ENCODE assay signal across 8 cellular contexts in the genomic region with DNA sequence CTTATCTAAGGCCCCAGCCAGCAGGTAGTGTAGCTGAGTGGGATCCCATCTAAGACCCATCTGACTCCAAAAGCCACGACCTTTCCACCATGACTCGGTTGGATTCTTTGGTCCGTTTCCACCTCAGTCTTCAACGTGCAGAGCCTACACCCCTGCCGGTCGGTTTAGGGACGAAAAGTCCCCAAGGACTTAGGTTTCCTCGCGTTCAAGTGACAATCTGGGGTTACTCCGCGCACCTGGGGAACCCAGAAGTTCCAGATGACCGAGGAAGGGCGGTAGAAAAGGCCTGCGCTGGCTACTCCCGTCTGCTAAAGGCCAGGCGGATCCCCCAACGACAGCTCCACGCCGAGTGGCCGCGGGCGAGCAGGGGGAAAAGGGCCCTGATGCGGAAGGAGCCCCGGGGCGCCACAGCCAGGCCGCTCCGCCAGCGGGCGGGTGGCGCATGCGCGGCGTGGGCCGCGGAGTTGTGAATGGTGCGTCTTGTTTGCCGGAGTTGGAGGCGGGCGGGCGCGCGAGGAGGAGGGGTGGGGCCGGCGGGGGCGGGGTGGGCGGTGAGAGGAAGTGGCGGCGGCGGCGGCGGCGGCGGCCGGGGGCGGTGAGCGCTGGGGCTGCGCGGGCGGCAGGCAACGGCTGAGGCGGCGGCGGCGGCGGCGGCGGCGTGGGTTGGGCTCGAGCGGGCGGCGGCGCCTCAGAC. TPM values are rescaled to one million over a fixed set of nuclear protein-coding genes. Genes with fewer than 3 reads are reported as not detected.
A peak's percentile ranks its signal among the peaks of the same experiment; 100 is the strongest.
DNase-seq lines count a peak whose midpoint lies in the region; ATAC-seq and TF ChIP-seq lines count a peak whose summit lies in the region.

CBFB (plus strand) TSS at position 595 of the 694 bp plus-strand sequence. CDS start 259 bp downstream, outside the sequence.

- peaks cover 52% of the 10 kb centered on the region for H3K79me2 ChIP-seq in DOHH2 (ENCODE audit: control insufficient read depth, low read length)

- DNase-seq in Kasumi-1 (lab: John Stamatoyannopoulos, UW) (peak; percentile 79 to 84), RWPE2 (ENCODE audit: low spot score) (peak; percentile 92), fibroblast of peridontal ligament (ENCODE audit: extremely low read depth) (peak; percentile 85)
- DNase-seq in activated T-helper 2 cell treated with anti-CD3 and anti-CD28 coated beads, Interferon-gamma antibody, Interleukin-2, Interleukin-4, amounts not matched to agents 10 μg/mL and 5 μg/mL and 100 μg/mL, durations not matched to agents 14 hours and 24 hours and 36 hours (ENCODE audit: low spot score), result peak; percentile 95
- peak; percentile 97 for DNase-seq in natural killer cell treated with Interleukin-12 subunit alpha and Interleukin-12 subunit beta and Interleukin-15 and Interleukin-18, amount 100 ng/mL, for 72 hours (ENCODE audit: low spot score)
- peak; percentile 91 for DNase-seq in stimulated activated naive CD4-positive, alpha-beta T cell treated with Interleukin-2 at 50 U/mL for 16 hours (lab: John Stamatoyannopoulos, UW)

- H3K36me3 Mint-ChIP-seq in activated T-helper 2 cell treated with anti-CD3 and anti-CD28 coated beads, Interferon-gamma antibody, Interleukin-2, Interleukin-4, amounts not matched to agents 10 μg/mL and 5 μg/mL and 100 μg/mL, durations not matched to agents 14 hours and 24 hours and 36 hours (ENCODE audit: low read depth), result peaks cover 39% of the 10 kb centered on the region
- H3K36me3 Mint-ChIP-seq in natural killer cell treated with Interleukin-12 subunit alpha and Interleukin-12 subunit beta and Interleukin-15 and Interleukin-18, amount 100 ng/mL, for 72 hours, result peaks cover 6% of the 10 kb centered on the region

- no peaks in the 10 kb centered on the region for H3K9me3 Mint-ChIP-seq in activated T-helper 2 cell treated with anti-CD3 and anti-CD28 coated beads, Interferon-gamma antibody, Interleukin-2, Interleukin-4, amounts not matched to agents 10 μg/mL and 5 μg/mL and 100 μg/mL, durations not matched to agents 14 hours and 24 hours and 36 hours
- no peaks in the 10 kb centered on the region for H3K9me3 Mint-ChIP-seq in natural killer cell treated with Interleukin-12 subunit alpha and Interleukin-12 subunit beta and Interleukin-15 and Interleukin-18, amount 100 ng/mL, for 72 hours

- H3K4me2 ChIP-seq in DOHH2 (ENCODE audit: low read length), result peak within 1 kb of the TSS; percentile 99

- no peaks in the 10 kb centered on the region for H4K20me1 ChIP-seq in DOHH2 (ENCODE audit: control insufficient read depth, insufficient read depth, low read depth, low read length)

- H3K4me1 ChIP-seq in DOHH2 (ENCODE audit: control insufficient read depth, low read length) (peaks cover 37% of the 10 kb centered on the region), RWPE2 (ENCODE audit: insufficient read depth, poor library complexity, severe bottlenecking) (no peaks in the 10 kb centered on the region)

- H3K27ac Mint-ChIP-seq in activated T-helper 2 cell treated with anti-CD3 and anti-CD28 coated beads, Interferon-gamma antibody, Interleukin-2, Interleukin-4, amounts not matched to agents 10 μg/mL and 5 μg/mL and 100 μg/mL, durations not matched to agents 14 hours and 24 hours and 36 hours, result peak within 1 kb of the TSS; percentile 92
- H3K27ac Mint-ChIP-seq in natural killer cell treated with Interleukin-12 subunit alpha and Interleukin-12 subunit beta and Interleukin-15 and Interleukin-18, amount 100 ng/mL, for 72 hours, result peak within 1 kb of the TSS; percentile 86 to 93

- H3K9me3 ChIP-seq in DOHH2 (ENCODE audit: control insufficient read depth, insufficient read depth, low read length), result no peaks in the 10 kb centered on the region
- H3K9me3 ChIP-seq in RWPE2 (ENCODE audit: severe bottlenecking), result no peaks in the 10 kb centered on the region

- ATAC-seq in GM21786 (IDR thresholded peaks at IDR 0.05; ENCODE audit: unreplicated experiment) (peak; percentile 77), RWPE2 (ENCODE audit: low read depth) (peak; percentile 86)
- ATAC-seq in natural killer cell treated with Interleukin-12 subunit alpha and Interleukin-12 subunit beta and Interleukin-15 and Interleukin-18, amount 100 ng/mL, for 72 hours, result peak; percentile 94 to 96

- no peaks in the 10 kb centered on the region for H3K27me3 Mint-ChIP-seq in activated T-helper 2 cell treated with anti-CD3 and anti-CD28 coated beads, Interferon-gamma antibody, Interleukin-2, Interleukin-4, amounts not matched to agents 10 μg/mL and 5 μg/mL and 100 μg/mL, durations not matched to agents 14 hours and 24 hours and 36 hours (ENCODE audit: low read depth)
- no peaks in the 10 kb centered on the region for H3K27me3 Mint-ChIP-seq in natural killer cell treated with Interleukin-12 subunit alpha and Interleukin-12 subunit beta and Interleukin-15 and Interleukin-18, amount 100 ng/mL, for 72 hours

- H3K36me3 ChIP-seq in DOHH2 (ENCODE audit: control insufficient read depth, low read length), result peaks cover 40% of the 10 kb centered on the region
- H3K36me3 ChIP-seq in RWPE2 (ENCODE audit: low read depth), result peaks cover 20% of the 10 kb centered on the region

- peak within 1 kb of the TSS; percentile 96 for H3K4me3 ChIP-seq in DOHH2 (ENCODE audit: low read length)
- peak within 1 kb of the TSS; percentile 76 for H3K4me3 ChIP-seq in RWPE2 (ENCODE audit: severe bottlenecking)

- intact Hi-C loops in activated T-helper 2 cell treated with anti-CD3 and anti-CD28 coated beads, Interferon-gamma antibody, Interleukin-2, Interleukin-4, amounts not matched to agents 10 μg/mL and 5 μg/mL and 100 μg/mL, durations not matched to agents 14 hours and 24 hours and 36 hours (cut with micrococcal nuclease), result loop anchor here (1.0 kb wide), 2 partner anchors 27 to 44 kb away; no protein-coding TSS in a partner anchor

- peaks cover 46% of the 10 kb centered on the region for H3K4me1 Mint-ChIP-seq in activated T-helper 2 cell treated with anti-CD3 and anti-CD28 coated beads, Interferon-gamma antibody, Interleukin-2, Interleukin-4, amounts not matched to agents 10 μg/mL and 5 μg/mL and 100 μg/mL, durations not matched to agents 14 hours and 24 hours and 36 hours (ENCODE audit: low read depth)
- peaks cover 14 to 22% of the 10 kb centered on the region in 2 donors for H3K4me1 Mint-ChIP-seq in natural killer cell treated with Interleukin-12 subunit alpha and Interleukin-12 subunit beta and Interleukin-15 and Interleukin-18, amount 100 ng/mL, for 72 hours (ENCODE audit: low read depth in 2 of 2)

- peak within 1 kb of the TSS; percentile 92 for H3K4me3 Mint-ChIP-seq in activated T-helper 2 cell treated with anti-CD3 and anti-CD28 coated beads, Interferon-gamma antibody, Interleukin-2, Interleukin-4, amounts not matched to agents 10 μg/mL and 5 μg/mL and 100 μg/mL, durations not matched to agents 14 hours and 24 hours and 36 hours (ENCODE audit: low read depth)
- H3K4me3 Mint-ChIP-seq in natural killer cell treated with Interleukin-12 subunit alpha and Interleukin-12 subunit beta and Interleukin-15 and Interleukin-18, amount 100 ng/mL, for 72 hours, result peak within 1 kb of the TSS; percentile 88

- H3K27ac ChIP-seq in DOHH2 (ENCODE audit: low read depth, low read length) (peak within 1 kb of the TSS; percentile 71), RWPE2 (ENCODE audit: poor library complexity, severe bottlenecking) (peak within 1 kb of the TSS; percentile 83)

- no peaks in the 10 kb centered on the region for H3K9me2 ChIP-seq in DOHH2 (replicated peaks; ENCODE audit: control insufficient read depth, low read length)

- H3K27me3 ChIP-seq in DOHH2 (ENCODE audit: control insufficient read depth, low read length) (no peaks in the 10 kb centered on the region), RWPE2 (ENCODE audit: insufficient read depth, poor library complexity, severe bottlenecking) (no peaks in the 10 kb centered on the region)

- H3F3A ChIP-seq in DOHH2 (ENCODE audit: control insufficient read depth, insufficient read depth), result peaks cover 3% of the 10 kb centered on the region; the same call in 1 of the 2 replicates

- TF ChIP-seq CTCF in DOHH2 (IDR thresholded peaks at IDR 0.05; ENCODE audit: low read depth, low read length, poor library complexity, severe bottlenecking) (peak; percentile 39), RWPE2 (IDR thresholded peaks at IDR 0.05; ENCODE audit: poor library complexity, severe bottlenecking) (no peak)

RNA-seq across cellular contexts. Expression of gene CBFB, which starts in this region (rescaled TPM):
- total RNA-seq in activated T-helper 2 cell treated with anti-CD3 and anti-CD28 coated beads, Interferon-gamma antibody, Interleukin-2, Interleukin-4, amounts not matched to agents 10 μg/mL and 5 μg/mL and 100 μg/mL, durations not matched to agents 14 hours and 24 hours and 36 hours, result 156 and 159 TPM in 2 replicates
- total RNA-seq in natural killer cell treated with Interleukin-12 subunit alpha and Interleukin-12 subunit beta and Interleukin-15 and Interleukin-18, amount 100 ng/mL, for 72 hours, result 100 to 1,000 TPM; 128 to 161 TPM

Comparison
In these comparisons a context has a peak if more than half of its experiments do, and no peak if none do; other contexts are left out.
1. Peak in every context shown above with its lines: DNase-seq, ATAC-seq, H3K4me3 ChIP-seq and H3K27ac ChIP-seq.